In the genomic region with DNA sequence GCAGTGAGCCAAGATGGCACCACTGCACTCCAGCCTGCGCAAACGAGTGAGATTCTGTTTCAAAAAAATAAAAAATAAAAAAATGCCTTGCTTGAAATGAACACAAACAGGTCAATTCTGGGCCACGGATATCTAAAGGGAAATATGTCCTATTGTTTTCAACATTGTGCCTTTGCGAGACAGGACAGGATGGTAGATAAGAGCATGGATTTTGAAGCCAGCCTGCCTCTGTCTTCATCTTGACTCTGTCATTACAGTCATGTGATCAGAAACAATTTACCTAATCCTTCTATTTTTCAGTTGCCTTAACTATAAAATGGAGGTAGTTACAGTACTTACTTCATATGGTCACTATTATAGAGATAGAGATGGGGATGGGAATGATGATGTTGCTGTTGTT, we compare ENCODE assay signal across 9 cellular contexts. TPM values are rescaled to one million over a fixed set of nuclear protein-coding genes. Genes with fewer than 3 reads are reported as not detected.
"Had no signal": no experiment of that assay in that cellular context is flagged by ENCODE, and none has a peak within 500 bp of the region (broad histone marks: within the 10 kb centered on the region; RNA-seq: fewer than 3 reads in every experiment).

No MANE protein-coding gene starts in this region.

- DNase-seq: GM23248, GOT3, H7, HFFc6, IMR-90 had no signal

- H3K27ac Mint-ChIP-seq: HFFc6 had no signal

- H2AFZ ChIP-seq: GM23248 had no signal

- ATAC-seq: HCT116 had no signal

- H3K9ac ChIP-seq: GM23248 had no signal

- H3K4me3 Mint-ChIP-seq: HFFc6 had no signal

- H3K27ac ChIP-seq: GM23248, HL-60 had no signal

- H3K4me1 ChIP-seq: HAP-1 had no signal

- H3K4me3 ChIP-seq: GM23248, HAP-1 had no signal

- H3K36me3 ChIP-seq: HAP-1 had no signal

RNA-seq across cellular contexts. Expression of gene ZSWIM5, which starts 56.7 kb away (rescaled TPM):
- total RNA-seq: HT1080 had no signal
